8 cellular contexts compared by ENCODE assay signal in genomic region chr9:105007143-105007542, GRCh38.
A peak's percentile ranks its signal among the peaks of the same experiment; 100 is the strongest.
DNase-seq lines count a peak whose midpoint lies in the region; ATAC-seq and TF ChIP-seq lines count a peak whose summit lies in the region.

No MANE protein-coding gene starts in this region.

- TF ChIP-seq CTCF in HFFc6 (IDR thresholded peaks at IDR 0.05): no peak
- no peak for TF ChIP-seq CTCF in GM20000 (IDR thresholded peaks at IDR 0.05; ENCODE audit: extremely low read depth, missing control alignments)

- no peaks in the 10 kb centered on the region for H3K9me3 Mint-ChIP-seq in HFFc6
- no peaks in the 10 kb centered on the region for H3K9me3 Mint-ChIP-seq in stimulated activated memory B cell treated with anti-CD40 and anti-IgM and Interleukin-4, amounts not matched to agents 10 μg/mL and 1 μg/mL and 100 μg/mL, for 72 hours

- peak overlapping the region; percentile 69 for H3K4me3 Mint-ChIP-seq in HFFc6
- no peak overlapping the region for H3K4me3 Mint-ChIP-seq in stimulated activated memory B cell treated with anti-CD40 and anti-IgM and Interleukin-4, amounts not matched to agents 10 μg/mL and 1 μg/mL and 100 μg/mL, for 72 hours

- peak overlapping the region; percentile 81 for H3K27ac Mint-ChIP-seq in HFFc6
- H3K27ac Mint-ChIP-seq in stimulated activated memory B cell treated with anti-CD40 and anti-IgM and Interleukin-4, amounts not matched to agents 10 μg/mL and 1 μg/mL and 100 μg/mL, for 72 hours: no peak overlapping the region

- DNase-seq in HFFc6 (peak; percentile 58), SKM-1 treated with dmso at 0.1 percent for 144 hours (lab: John Stamatoyannopoulos, UW; ENCODE audit: unreplicated experiment) (peak; percentile 81), glomerular visceral epithelial cell (ENCODE audit: extremely low spot score) (peak; percentile 79), GM20000 (ENCODE audit: low spot score) (no peak)
- DNase-seq in stimulated activated naive CD4-positive, alpha-beta T cell (lab: John Stamatoyannopoulos, UW): no peak

- H3K4me1 Mint-ChIP-seq in HFFc6 (ENCODE audit: low read depth): peaks cover 35% of the 10 kb centered on the region
- peaks cover 9% of the 10 kb centered on the region for H3K4me1 Mint-ChIP-seq in stimulated activated memory B cell treated with anti-CD40 and anti-IgM and Interleukin-4, amounts not matched to agents 10 μg/mL and 1 μg/mL and 100 μg/mL, for 72 hours

- H3K36me3 Mint-ChIP-seq in HFFc6 (ENCODE audit: low read depth): peaks cover 7% of the 10 kb centered on the region; the same call in 1 of the 2 replicates
- no peaks in the 10 kb centered on the region for H3K36me3 Mint-ChIP-seq in stimulated activated memory B cell treated with anti-CD40 and anti-IgM and Interleukin-4, amounts not matched to agents 10 μg/mL and 1 μg/mL and 100 μg/mL, for 72 hours

- peak; percentile 58 for ATAC-seq in stimulated activated memory B cell treated with anti-CD40 and anti-IgM and Interleukin-4, amounts not matched to agents 10 μg/mL and 1 μg/mL and 100 μg/mL, for 72 hours
- no peak for ATAC-seq in HG03025 (IDR thresholded peaks at IDR 0.05; ENCODE audit: low FRiP score, unreplicated experiment)
- ATAC-seq in GM21717 (IDR thresholded peaks at IDR 0.05; ENCODE audit: unreplicated experiment): no peak

- no peaks in the 10 kb centered on the region for H3K27me3 Mint-ChIP-seq in HFFc6 (ENCODE audit: insufficient read depth)
- H3K27me3 Mint-ChIP-seq in stimulated activated memory B cell treated with anti-CD40 and anti-IgM and Interleukin-4, amounts not matched to agents 10 μg/mL and 1 μg/mL and 100 μg/mL, for 72 hours: no peaks in the 10 kb centered on the region

Comparison
In these comparisons a context has a peak if more than half of its experiments do, and no peak if none do; other contexts are left out.
1. DNase-seq: peak in HFFc6 (single experiment), SKM-1 treated with dmso at 0.1 percent for 144 hours (single experiment) and glomerular visceral epithelial cell (single experiment); none in GM20000 (single experiment) and stimulated activated naive CD4-positive, alpha-beta T cell (0 of 6).